20 cellular contexts compared by ENCODE assay signal in the genomic region with DNA sequence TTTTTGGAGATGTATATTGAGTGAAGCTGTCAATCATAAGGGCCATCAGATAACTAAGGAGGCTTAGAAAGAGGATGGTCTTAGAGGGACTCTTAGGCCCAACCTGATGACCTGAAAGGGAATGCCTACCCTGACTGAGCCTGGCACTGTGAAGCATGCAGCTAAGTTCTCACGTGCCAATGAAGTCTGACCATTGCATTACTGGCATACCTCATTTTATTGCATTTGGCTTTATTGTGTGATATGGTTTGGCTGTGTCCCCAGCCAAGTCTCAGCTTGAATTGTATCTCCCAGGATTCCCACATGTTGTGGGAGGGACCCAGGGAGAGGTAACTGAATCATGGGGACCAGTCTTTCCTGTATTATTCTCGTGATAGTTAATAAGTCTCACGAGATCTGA.
"Had no signal": no experiment of that assay in that cellular context is flagged by ENCODE, and none has a peak within 500 bp of the region (broad histone marks: within the 10 kb centered on the region; RNA-seq: fewer than 3 reads in every experiment).

No MANE protein-coding gene starts in this region.

- H3K4me1 ChIP-seq: body of pancreas, psoas muscle, right atrium auricular region, stomach, suprapubic skin, tibial nerve had no signal

- H3K4me3 ChIP-seq: body of pancreas, cardiac muscle cell, ovary, psoas muscle, right atrium auricular region, skin epidermis, stomach, suprapubic skin, tibial nerve had no signal

- H3K27ac ChIP-seq: body of pancreas, cardiac muscle cell, neutrophil, ovary, psoas muscle, right atrium auricular region, skin epidermis, stomach, suprapubic skin, tibial nerve had no signal

- H3K36me3 ChIP-seq: cardiac muscle cell, neutrophil, ovary, right atrium auricular region, stomach, suprapubic skin, tibial nerve had no signal

- ATAC-seq: body of pancreas; stimulated activated effector memory CD8-positive, alpha-beta T cell treated with anti-CD3 and anti-CD28 coated beads, Interleukin-12 subunit alpha, Interleukin-12 subunit beta, amount 100 ng/mL, for 72 hours had no signal

- H3K9me3 ChIP-seq: body of pancreas, neutrophil, ovary, psoas muscle, right atrium auricular region, stomach, suprapubic skin, tibial nerve had no signal

- H3K27me3 ChIP-seq: body of pancreas, cardiac muscle cell, neutrophil, ovary, right atrium auricular region, stomach, suprapubic skin, tibial nerve had no signal

- DNase-seq: activated CD4-positive, alpha-beta T cell treated with anti-CD3 and anti-CD28 coated beads for 1 hour; activated naive CD4-positive, alpha-beta T cell treated with Interleukin-2 at 50 U/mL for 16 hours; activated naive CD8-positive, alpha-beta T cell treated with anti-CD3 and anti-CD28 coated beads for 36 hours; activated T-cell treated with anti-CD3 and anti-CD28 coated beads, Interleukin-2, amount 50 U/mL, for 24 hours; amniotic stem cell; body of pancreas; cortex of kidney; foreskin melanocyte; ovary; psoas muscle; stimulated activated CD4-positive, alpha-beta T cell treated with anti-CD3 and anti-CD28 coated beads, Interleukin-1b, Interleukin-23, amount 100 ng/mL, for 48 hours; stomach; T-helper 9 cell had no signal
